In genomic region chr12:40632171-40632570, GRCh38 we compare ENCODE assay signal across 30 cellular contexts.
"Had no signal": no experiment of that assay in that cellular context is flagged by ENCODE, and none has a peak within 500 bp of the region (broad histone marks: within the 10 kb centered on the region; RNA-seq: fewer than 3 reads in every experiment).

No MANE protein-coding gene starts in this region.

- DNase-seq: Karpas-422, KBM-7, NCI-H1092, NCI-H1105, NCI-H1436, NCI-H146, NCI-H1694, NCI-H187, NCI-H1930, NCI-H2029 treated with DMSO at 0.1 percent for 48 hours, NCI-H2081 treated with DMSO at 0.1 percent for 48 hours, NCI-H2107, NCI-H2171, NCI-H226, NCI-H446 treated with DMSO at 0.1 percent for 48 hours, NCI-H510A, NCI-H524, NCI-H526, NCI-H69, NCI-H748 treated with DMSO at 0.1 percent for 48 hours, NCI-H82, PC-9, SHP77, SK-N-SH, SW 1271, T-helper 1 cell had no signal

- H3K9me3 ChIP-seq: SJSA1, SK-N-SH had no signal

- H3K9ac ChIP-seq: KMS-11, SK-N-SH had no signal

- H3K4me1 ChIP-seq: SJSA1 had no signal

- H3K9me2 ChIP-seq: SK-N-SH had no signal

- FAIRE-seq: RCC 7860 had no signal

- H3K36me3 ChIP-seq: SJSA1 had no signal

- H3K4me2 ChIP-seq: KMS-11, PC-9, SK-N-SH had no signal

- H3K4me3 ChIP-seq: PC-9, SJSA1 had no signal

- H3K27me3 ChIP-seq: SJSA1 had no signal

- H2AFZ ChIP-seq: PC-9 had no signal

- H3K27ac ChIP-seq: KMS-11, PC-9, RWPE1, SJSA1 had no signal
